Comparison of ENCODE assay signal across 9 cellular contexts in the genomic region with DNA sequence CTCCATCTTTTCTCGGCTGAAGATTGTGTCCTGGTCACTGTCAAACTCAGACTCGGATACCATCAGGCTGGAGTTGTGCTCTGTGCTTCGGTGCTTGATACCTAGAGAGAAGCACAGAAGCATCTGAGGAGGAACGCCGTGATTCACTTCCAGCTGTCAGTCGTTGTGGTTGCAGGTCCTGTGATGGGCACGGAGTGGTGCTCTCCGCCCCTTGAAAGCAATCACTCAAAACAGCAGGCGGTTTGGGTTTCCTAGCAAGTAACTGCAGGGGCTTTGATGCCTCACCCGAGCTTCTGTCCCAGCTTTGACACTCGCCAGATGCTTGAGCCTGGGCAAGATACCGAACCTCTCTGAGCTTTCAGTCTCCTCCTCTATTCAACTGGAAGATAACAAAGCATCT. TPM values are rescaled to one million over a fixed set of nuclear protein-coding genes. Genes with fewer than 3 reads are reported as not detected.
DNase-seq lines count a peak whose midpoint lies in the region; ATAC-seq and TF ChIP-seq lines count a peak whose summit lies in the region.
"Had no signal": no experiment of that assay in that cellular context is flagged by ENCODE, and none has a peak within 500 bp of the region (broad histone marks: within the 10 kb centered on the region; RNA-seq: fewer than 3 reads in every experiment).

No MANE protein-coding gene starts in this region.

- H3K4me2 ChIP-seq in Loucy (ENCODE audit: low read depth, low read length, poor library complexity, severe bottlenecking), result peak overlapping the region; percentile 28

- no peaks in the 10 kb centered on the region for H3K36me3 Mint-ChIP-seq in activated CD8-positive, alpha-beta T cell treated with anti-CD3 and anti-CD28 coated beads, Interleukin-2, amount 10 ng/mL, durations not matched to agents 7 days and 5 days (ENCODE audit: low read depth)
- H3K36me3 Mint-ChIP-seq in type B pancreatic cell, result no peaks in the 10 kb centered on the region

- H3K27me3 ChIP-seq in Loucy (ENCODE audit: insufficient read depth, low read length, poor library complexity, severe bottlenecking), result no peaks in the 10 kb centered on the region
- H3K27me3 ChIP-seq in breast epithelium, result peaks cover 0 to 5% of the 10 kb centered on the region in 2 donors

- POLR2A ChIA-PET in activated CD8-positive, alpha-beta T cell treated with anti-CD3 and anti-CD28 coated beads, Interleukin-2, amount 10 ng/mL, durations not matched to agents 7 days and 5 days (lab: Charles Lee), result interaction anchor here (0.9 kb wide), 1 partner anchor 52 kb away, joined by 3 read pairs; no protein-coding TSS in a partner anchor

- intact Hi-C loops in breast epithelium (cut with DNase I; ENCODE audit: low total_unique reads), result no loop called here

- CTCF ChIA-PET in activated CD8-positive, alpha-beta T cell treated with anti-CD3 and anti-CD28 coated beads, Interleukin-2, amount 10 ng/mL, durations not matched to agents 7 days and 5 days (lab: Charles Lee), result interaction anchor here (0.7 to 2.3 kb wide), 22 partner anchors 9 to 331 kb away, joined by 3 to 23 read pairs (median 4); partner anchors contain the start of genes ACOT13 and TDP2

- H4K20me1 ChIP-seq in Loucy (ENCODE audit: insufficient read depth, low read length, poor library complexity, severe bottlenecking), result no peaks in the 10 kb centered on the region

- no peak overlapping the region for H3K27ac ChIP-seq in breast epithelium

- peak overlapping the region; percentile 2 for H3K4me3 ChIP-seq in Loucy (ENCODE audit: low read length, poor library complexity, severe bottlenecking)
- no peak overlapping the region for H3K4me3 ChIP-seq in breast epithelium

- H3K27ac Mint-ChIP-seq in activated CD8-positive, alpha-beta T cell treated with anti-CD3 and anti-CD28 coated beads, Interleukin-2, amount 10 ng/mL, durations not matched to agents 7 days and 5 days, result no peak overlapping the region
- H3K27ac Mint-ChIP-seq in type B pancreatic cell, result no peak overlapping the region

- no peaks in the 10 kb centered on the region for H3K36me3 ChIP-seq in Loucy (ENCODE audit: insufficient read depth, low read length)
- H3K36me3 ChIP-seq in breast epithelium, result no peaks in the 10 kb centered on the region

- no peaks in the 10 kb centered on the region for H3K9me2 ChIP-seq in Loucy (replicated peaks; ENCODE audit: low read depth, low read length)

- H2AFZ ChIP-seq in Loucy (ENCODE audit: low read length), result no peak overlapping the region

- TF ChIP-seq CTCF in Loucy (conservative IDR thresholded peaks at IDR 0.05; ENCODE audit: low read length) (peak; percentile 63), breast epithelium (IDR thresholded peaks at IDR 0.05) (no peak), type B pancreatic cell (conservative IDR thresholded peaks at IDR 0.05) (no peak)

- H3K79me2 ChIP-seq in Loucy (ENCODE audit: insufficient read depth, low read length), result no peaks in the 10 kb centered on the region

- DNase-seq in ELF-1 (ENCODE audit: low read depth, low spot score), result peak; percentile 83
- DNase-seq in activated CD8-positive, alpha-beta T cell treated with anti-CD3 and anti-CD28 coated beads, Interleukin-2, amount 10 ng/mL, durations not matched to agents 7 days and 5 days, result peak; percentile 69
- peak; percentile 80 for DNase-seq in left kidney (ENCODE audit: low read depth, low spot score)
- DNase-seq in NCI-H446 treated with DMSO at 0.1 percent for 48 hours (lab: John Stamatoyannopoulos, UW), result no peak
- DNase-seq in breast epithelium (ENCODE audit: low spot score in 2 of 2), result no peak
- DNase-seq in type B pancreatic cell (ENCODE audit: extremely low spot score, unreplicated experiment), result no peak

- H3K4me1 Mint-ChIP-seq in activated CD8-positive, alpha-beta T cell treated with anti-CD3 and anti-CD28 coated beads, Interleukin-2, amount 10 ng/mL, durations not matched to agents 7 days and 5 days (ENCODE audit: low read depth), result peaks cover 9% of the 10 kb centered on the region
- no peaks in the 10 kb centered on the region for H3K4me1 Mint-ChIP-seq in type B pancreatic cell (ENCODE audit: unreplicated experiment)

- H3K4me1 ChIP-seq in Loucy (ENCODE audit: insufficient read depth, low read length, poor library complexity, severe bottlenecking), result no peaks in the 10 kb centered on the region
- H3K4me1 ChIP-seq in breast epithelium, result no peaks in the 10 kb centered on the region

- peaks cover 23% of the 10 kb centered on the region for H3K27me3 Mint-ChIP-seq in activated CD8-positive, alpha-beta T cell treated with anti-CD3 and anti-CD28 coated beads, Interleukin-2, amount 10 ng/mL, durations not matched to agents 7 days and 5 days (ENCODE audit: low read depth)
- H3K27me3 Mint-ChIP-seq in type B pancreatic cell, result peaks cover 17% of the 10 kb centered on the region

- no peaks in the 10 kb centered on the region for H3K9me3 ChIP-seq in Loucy (ENCODE audit: insufficient read depth, low read depth, low read length)
- no peaks in the 10 kb centered on the region for H3K9me3 ChIP-seq in breast epithelium

- TF ChIP-seq POLR2A in breast epithelium (IDR thresholded peaks at IDR 0.05), result no peak

- H3K9me3 Mint-ChIP-seq in activated CD8-positive, alpha-beta T cell treated with anti-CD3 and anti-CD28 coated beads, Interleukin-2, amount 10 ng/mL, durations not matched to agents 7 days and 5 days (ENCODE audit: insufficient read depth), result no peaks in the 10 kb centered on the region
- no peaks in the 10 kb centered on the region for H3K9me3 Mint-ChIP-seq in type B pancreatic cell

- no peak overlapping the region for H3K4me3 Mint-ChIP-seq in activated CD8-positive, alpha-beta T cell treated with anti-CD3 and anti-CD28 coated beads, Interleukin-2, amount 10 ng/mL, durations not matched to agents 7 days and 5 days
- H3K4me3 Mint-ChIP-seq in type B pancreatic cell, result no peak overlapping the region

- ATAC-seq in activated CD8-positive, alpha-beta T cell treated with anti-CD3 and anti-CD28 coated beads, Interleukin-2, amount 10 ng/mL, durations not matched to agents 7 days and 5 days, result peak; percentile 90
- ATAC-seq in GM18873 (IDR thresholded peaks at IDR 0.05; ENCODE audit: low FRiP score, unreplicated experiment), result no peak
- ATAC-seq: Panc1 had no signal

- H3F3A ChIP-seq in Loucy (ENCODE audit: low read depth), result no peaks in the 10 kb centered on the region

- no peak overlapping the region for H3K9ac ChIP-seq in Loucy (ENCODE audit: low read depth, low read length, poor library complexity, severe bottlenecking)

RNA-seq across cellular contexts. Expression of gene ALDH5A1, which starts 52.5 kb away (rescaled TPM):
- 1 to 10 TPM; 4.8 to 4.9 TPM for total RNA-seq in activated CD8-positive, alpha-beta T cell treated with anti-CD3 and anti-CD28 coated beads, Interleukin-2, amount 10 ng/mL, durations not matched to agents 7 days and 5 days
- total RNA-seq in breast epithelium, result 1 to 10 TPM; 3.9 to 6.4 (median 6.1) TPM
- 9.6 and 14.7 TPM in 2 replicates for total RNA-seq in type B pancreatic cell (ENCODE audit: low replicate concordance)

RNA-seq across cellular contexts. Expression of gene GPLD1, which starts 57.9 kb away (rescaled TPM):
- total RNA-seq in activated CD8-positive, alpha-beta T cell treated with anti-CD3 and anti-CD28 coated beads, Interleukin-2, amount 10 ng/mL, durations not matched to agents 7 days and 5 days, result under 1 TPM; 0.34 to 0.45 TPM
- total RNA-seq in breast epithelium, result 1 to 10 TPM; 1.3 to 7.7 (median 2.5) TPM
- total RNA-seq in type B pancreatic cell (ENCODE audit: low replicate concordance), result 1.2 and 3.8 TPM in 2 replicates

Comparison
In these comparisons a context has a peak if more than half of its experiments do, and no peak if none do; other contexts are left out.
1. DNase-seq: peak in ELF-1 (single experiment), activated CD8-positive, alpha-beta T cell treated with anti-CD3 and anti-CD28 coated beads, Interleukin-2, amount 10 ng/mL, durations not matched to agents 7 days and 5 days (single experiment) and left kidney (single experiment); none in NCI-H446 treated with DMSO at 0.1 percent for 48 hours (single experiment), breast epithelium (0 of 2) and type B pancreatic cell (single experiment).